8 cellular contexts compared by ENCODE assay signal in genomic region chr18:34322365-34323289, GRCh38.
DNase-seq lines count a peak whose midpoint lies in the region; ATAC-seq and TF ChIP-seq lines count a peak whose summit lies in the region.

No MANE protein-coding gene starts in this region.

- H3K27ac ChIP-seq in psoas muscle: no peak overlapping the region

- peaks cover 4% of the 10 kb centered on the region for H3K9me3 ChIP-seq in psoas muscle

- H3K36me3 ChIP-seq in psoas muscle (ENCODE audit: insufficient read depth in 1 of 2, low read depth in 1 of 2): no peaks in the 10 kb centered on the region

- CTCF ChIA-PET in HEK293T (lab: Yijun Ruan, JAX): interaction anchor here (0.6 to 5.7 kb wide), 19 partner anchors 10 to 1087 kb away, joined by 3 to 68 read pairs (median 4); no protein-coding TSS in a partner anchor

- peak in 1 of 4 donors; percentile 50 for ATAC-seq in psoas muscle

- WGBS in psoas muscle, 3 donors: 24 to 28% (median 25%) methylated on average over 16 of the region's 16 CpGs

- DNase-seq in HEK293T (ENCODE audit: extremely low spot score): peak; percentile 72
- peak; percentile 62 for DNase-seq in NB4 (ENCODE audit: low read depth)
- peak; percentile 16 to 55 for DNase-seq in SW 1271 (lab: John Stamatoyannopoulos, UW)
- peak; percentile 5 for DNase-seq in glomerular endothelial cell (ENCODE audit: extremely low read depth, low read depth, low spot score)
- peak; percentile 18 to 44 for DNase-seq in psoas muscle
- DNase-seq in NCI-H1105 treated with DMSO at 0.1 percent for 48 hours (lab: John Stamatoyannopoulos, UW): no peak
- DNase-seq in NK-92 (lab: John Stamatoyannopoulos, UW; ENCODE audit: unreplicated experiment): no peak

- no peak for TF ChIP-seq POLR2A in NB4 (IDR thresholded peaks at IDR 0.05; ENCODE audit: extremely low read depth, insufficient read length)

- H3K4me3 ChIP-seq in GM12875 (ENCODE audit: low read depth, low read length): no peak overlapping the region
- no peak overlapping the region for H3K4me3 ChIP-seq in NB4 (ENCODE audit: low read depth, low read length)
- H3K4me3 ChIP-seq in psoas muscle: no peak overlapping the region

- intact Hi-C loops in psoas muscle (cut with DNase I): loop anchor here (5.0 kb wide), 2 partner anchors 195 to 200 kb away; no protein-coding TSS in a partner anchor

- POLR2A ChIA-PET in HEK293T (lab: Yijun Ruan, JAX): no interaction called here

- TF ChIP-seq CTCF in GM12875 (IDR thresholded peaks at IDR 0.05; ENCODE audit: borderline replicate concordance, insufficient read depth, low read depth, low read length): peak; percentile 61; the same call in 1 of the 2 replicates
- TF ChIP-seq CTCF in NB4 (IDR thresholded peaks at IDR 0.05; ENCODE audit: low read depth, low read length): peak; percentile 73
- TF ChIP-seq CTCF in psoas muscle (IDR thresholded peaks at IDR 0.05): peak; percentile 63

- no peaks in the 10 kb centered on the region for H3K27me3 ChIP-seq in psoas muscle (ENCODE audit: insufficient read depth in 3 of 3, low read length in 2 of 3)

- peaks cover 4% of the 10 kb centered on the region for H3K4me1 ChIP-seq in psoas muscle

TF ChIP-seq in HEK293T, 16 proteins besides CTCF, POLR2A, EP300 and RAD21:
- TF ChIP-seq ELF4 (IDR thresholded peaks at IDR 0.05) (no peak), SP1 (IDR thresholded peaks at IDR 0.05) (no peak), ZNF384 (IDR thresholded peaks at IDR 0.05) (peak; percentile 52; the same call in 1 of the 2 replicates)

Comparison
In these comparisons a context has a peak if more than half of its experiments do, and no peak if none do; other contexts are left out.
1. DNase-seq: peak in HEK293T (single experiment), NB4 (single experiment), SW 1271 (2 of 2), glomerular endothelial cell (single experiment) and psoas muscle (2 of 2); none in NCI-H1105 treated with DMSO at 0.1 percent for 48 hours (single experiment) and NK-92 (single experiment).
2. Peak in every context shown above with its lines, with median percentiles within 50 percentile points of each other: CTCF ChIP-seq.